15 cellular contexts compared by ENCODE assay signal in the genomic region with DNA sequence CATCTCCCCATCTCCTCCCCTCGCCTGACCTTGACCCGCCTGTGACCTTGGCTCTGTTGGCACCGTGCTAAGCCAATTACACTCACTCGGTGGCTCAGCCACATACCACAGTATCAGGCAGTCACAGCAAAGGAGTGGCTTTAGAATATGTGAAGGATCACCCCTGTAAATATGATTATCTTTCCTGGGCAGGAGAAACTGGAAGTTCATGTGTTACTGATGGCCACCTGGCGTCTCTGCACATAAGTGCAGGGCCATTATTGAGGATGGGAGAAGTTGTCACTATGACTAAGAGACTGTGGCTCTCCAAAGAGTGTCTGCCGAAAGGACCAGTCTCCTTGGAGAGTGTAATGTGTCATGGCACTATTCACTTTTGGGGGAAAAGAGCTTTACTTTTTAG.
DNase-seq lines count a peak whose midpoint lies in the region; ATAC-seq and TF ChIP-seq lines count a peak whose summit lies in the region.
"Had no signal": no experiment of that assay in that cellular context is flagged by ENCODE, and none has a peak within 500 bp of the region (broad histone marks: within the 10 kb centered on the region; RNA-seq: fewer than 3 reads in every experiment).

No MANE protein-coding gene starts in this region.

- intact Hi-C loops in Right ventricle myocardium superior (cut with DNase I) (loop anchor here (10.0 kb wide), 1 partner anchor 110 kb away; no protein-coding TSS in a partner anchor), cardiac septum (cut with DNase I) (loop anchor here (5.0 to 10.0 kb wide), 4 partner anchors 50 to 150 kb away; no protein-coding TSS in a partner anchor), upper lobe of right lung (cut with DNase I) (no loop called here), natural killer cell (cut with micrococcal nuclease) (no loop called here)

- no peaks in the 10 kb centered on the region for H3K4me1 Mint-ChIP-seq in natural killer cell

- H3K27ac ChIP-seq in upper lobe of right lung: no peak overlapping the region

- H3K9me3 Mint-ChIP-seq in natural killer cell: peaks cover 2 to 3% of the 10 kb centered on the region in 2 donors

- no peak for DNase-seq in Right ventricle myocardium superior
- no peak for DNase-seq in cardiac septum (ENCODE audit: low spot score)
- peak; percentile 2 for DNase-seq in SK-N-DZ (ENCODE audit: low spot score)
- DNase-seq in fibroblast of villous mesenchyme (ENCODE audit: low read depth): peak; percentile 8
- DNase-seq in upper lobe of right lung: no peak
- DNase-seq in natural killer cell: no peak
- DNase-seq in H7: no peak
- DNase-seq: activated naive CD4-positive, alpha-beta T cell; central memory CD4-positive, alpha-beta T cell; NCI-H187; NK-92 treated with Interleukin-12 subunit alpha and Interleukin-12 subunit beta, amount 100 ng/mL, for 24 hours; T-helper 2 cell had no signal

- H3K36me3 ChIP-seq in upper lobe of right lung (no peaks in the 10 kb centered on the region), H7 (replicated peaks; ENCODE audit: control insufficient read depth, insufficient read depth, low read length) (no peaks in the 10 kb centered on the region)

- H3K27ac Mint-ChIP-seq in natural killer cell: no peak overlapping the region
- H3K27ac Mint-ChIP-seq: IgD-negative memory B cell, progenitor cell of endocrine pancreas had no signal

- no peaks in the 10 kb centered on the region for H3K36me3 Mint-ChIP-seq in natural killer cell

- ATAC-seq in Right ventricle myocardium superior (ENCODE audit: poor library complexity) (peak; percentile 49), upper lobe of right lung (peak; percentile 35), GM18858 (IDR thresholded peaks at IDR 0.05; ENCODE audit: unreplicated experiment) (no peak), natural killer cell (no peak)

- H3K4me3 Mint-ChIP-seq in natural killer cell: no peak overlapping the region
- H3K4me3 Mint-ChIP-seq: IgD-negative memory B cell had no signal

- H3K9me3 ChIP-seq in upper lobe of right lung: no peaks in the 10 kb centered on the region

- H3K27me3 ChIP-seq in upper lobe of right lung (no peaks in the 10 kb centered on the region), H7 (ENCODE audit: control insufficient read depth, insufficient read depth, low read length) (no peaks in the 10 kb centered on the region)

- H3K4me1 ChIP-seq in upper lobe of right lung: no peaks in the 10 kb centered on the region

- TF ChIP-seq CTCF in fibroblast of villous mesenchyme (IDR thresholded peaks at IDR 0.05; ENCODE audit: insufficient read depth, low read depth, low read length) (peak; percentile 11), upper lobe of right lung (IDR thresholded peaks at IDR 0.05) (no peak), natural killer cell (IDR thresholded peaks at IDR 0.05) (no peak)

- peaks cover 13 to 26% of the 10 kb centered on the region in 2 donors for H3K27me3 Mint-ChIP-seq in natural killer cell (ENCODE audit: low read depth in 2 of 2)

- H3K4me3 ChIP-seq in fibroblast of villous mesenchyme (ENCODE audit: low read depth, low read length) (no peak overlapping the region), upper lobe of right lung (no peak overlapping the region), H7 (ENCODE audit: insufficient read depth, low read depth, low read length) (no peak overlapping the region)

Comparison
In these comparisons a context has a peak if more than half of its experiments do, and no peak if none do; other contexts are left out.
1. ATAC-seq: peak in Right ventricle myocardium superior (single experiment) and upper lobe of right lung (single experiment); none in GM18858 (single experiment) and natural killer cell (0 of 3).
2. DNase-seq: peak in SK-N-DZ (single experiment) and fibroblast of villous mesenchyme (single experiment); none in Right ventricle myocardium superior (single experiment), cardiac septum (single experiment), upper lobe of right lung (single experiment), natural killer cell (single experiment) and H7 (single experiment).
3. intact Hi-C loops: an anchor here in Right ventricle myocardium superior (10.0 kb wide) and cardiac septum (5.0 to 10.0 kb wide); none called in upper lobe of right lung and natural killer cell.